In the genomic region with DNA sequence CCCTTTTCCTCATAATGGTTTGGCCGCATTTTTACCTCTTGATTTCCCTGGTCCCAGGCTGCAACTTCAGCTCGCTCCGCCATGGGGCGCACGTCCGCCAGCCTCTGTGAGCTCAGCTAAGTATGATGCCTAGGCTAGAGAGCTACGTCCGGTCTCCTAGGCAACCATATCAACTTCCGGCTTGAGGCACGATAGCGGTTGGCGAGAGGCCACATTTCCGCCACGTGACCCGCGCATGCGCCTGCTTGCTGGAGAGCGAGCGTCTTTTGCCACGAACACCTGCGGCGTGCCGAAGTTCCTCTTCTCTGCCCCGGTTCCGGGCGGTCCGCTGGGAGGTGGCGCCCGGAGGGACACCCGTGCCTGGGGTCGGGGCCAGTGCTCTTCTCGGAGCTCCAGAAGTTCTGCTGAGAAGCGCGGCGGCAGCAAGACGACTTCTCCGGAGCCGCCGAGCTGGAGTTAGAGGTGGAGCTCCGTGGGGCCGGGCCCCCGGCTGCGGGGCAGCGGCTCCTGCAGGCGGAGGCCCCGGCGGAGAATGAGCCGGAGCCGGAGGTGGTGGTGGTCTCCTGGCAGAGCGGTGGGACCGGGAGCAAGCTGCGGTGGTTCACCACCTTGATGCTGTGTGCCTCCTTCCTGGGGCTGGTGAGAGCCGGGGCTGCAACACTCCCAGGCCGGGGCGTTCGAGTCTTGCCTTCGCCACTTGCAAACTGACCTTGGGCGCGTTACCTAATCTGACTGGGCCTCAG, we compare ENCODE assay signal across 1 cellular context.
TF ChIP-seq lines count a peak whose summit lies in the region.

No MANE protein-coding gene starts in this region.

TF ChIP-seq in HEK293, 187 proteins besides CTCF, POLR2A, EP300 and RAD21 (continued from another document and continues in another):
- TF ChIP-seq, protein P1, sequence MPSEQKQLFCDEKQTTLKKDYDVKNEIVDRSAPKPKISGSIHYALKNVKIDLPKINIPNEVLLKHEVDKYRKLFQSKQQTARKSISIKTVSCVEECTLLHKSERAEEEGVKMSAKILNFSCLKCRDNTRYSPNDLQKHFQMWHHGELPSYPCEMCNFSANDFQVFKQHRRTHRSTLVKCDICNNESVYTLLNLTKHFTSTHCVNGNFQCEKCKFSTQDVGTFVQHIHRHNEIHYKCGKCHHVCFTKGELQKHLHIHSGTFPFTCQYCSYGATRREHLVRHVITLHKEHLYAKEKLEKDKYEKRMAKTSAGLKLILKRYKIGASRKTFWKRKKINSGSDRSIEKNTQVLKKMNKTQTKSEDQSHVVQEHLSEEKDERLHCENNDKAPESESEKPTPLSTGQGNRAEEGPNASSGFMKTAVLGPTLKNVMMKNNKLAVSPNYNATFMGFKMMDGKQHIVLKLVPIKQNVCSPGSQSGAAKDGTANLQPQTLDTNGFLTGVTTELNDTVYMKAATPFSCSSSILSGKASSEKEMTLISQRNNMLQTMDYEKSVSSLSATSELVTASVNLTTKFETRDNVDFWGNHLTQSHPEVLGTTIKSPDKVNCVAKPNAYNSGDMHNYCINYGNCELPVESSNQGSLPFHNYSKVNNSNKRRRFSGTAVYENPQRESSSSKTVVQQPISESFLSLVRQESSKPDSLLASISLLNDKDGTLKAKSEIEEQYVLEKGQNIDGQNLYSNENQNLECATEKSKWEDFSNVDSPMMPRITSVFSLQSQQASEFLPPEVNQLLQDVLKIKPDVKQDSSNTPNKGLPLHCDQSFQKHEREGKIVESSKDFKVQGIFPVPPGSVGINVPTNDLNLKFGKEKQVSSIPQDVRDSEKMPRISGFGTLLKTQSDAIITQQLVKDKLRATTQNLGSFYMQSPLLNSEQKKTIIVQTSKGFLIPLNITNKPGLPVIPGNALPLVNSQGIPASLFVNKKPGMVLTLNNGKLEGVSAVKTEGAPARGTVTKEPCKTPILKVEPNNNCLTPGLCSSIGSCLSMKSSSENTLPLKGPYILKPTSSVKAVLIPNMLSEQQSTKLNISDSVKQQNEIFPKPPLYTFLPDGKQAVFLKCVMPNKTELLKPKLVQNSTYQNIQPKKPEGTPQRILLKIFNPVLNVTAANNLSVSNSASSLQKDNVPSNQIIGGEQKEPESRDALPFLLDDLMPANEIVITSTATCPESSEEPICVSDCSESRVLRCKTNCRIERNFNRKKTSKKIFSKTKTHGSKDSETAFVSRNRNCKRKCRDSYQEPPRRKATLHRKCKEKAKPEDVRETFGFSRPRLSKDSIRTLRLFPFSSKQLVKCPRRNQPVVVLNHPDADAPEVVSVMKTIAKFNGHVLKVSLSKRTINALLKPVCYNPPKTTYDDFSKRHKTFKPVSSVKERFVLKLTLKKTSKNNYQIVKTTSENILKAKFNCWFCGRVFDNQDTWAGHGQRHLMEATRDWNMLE (tag by site-specific recombination; conservative IDR thresholded peaks at IDR 0.05; ENCODE audit: low read depth): peak; percentile 70
- TF ChIP-seq ZNF768 (tag by site-specific recombination; IDR thresholded peaks at IDR 0.05): no peak
- no peak for TF ChIP-seq ZNF366 (tag by site-specific recombination; conservative IDR thresholded peaks at IDR 0.05)
- TF ChIP-seq ZNF10 (tag by site-specific recombination; IDR thresholded peaks at IDR 0.05): no peak
- TF ChIP-seq, protein P2, sequence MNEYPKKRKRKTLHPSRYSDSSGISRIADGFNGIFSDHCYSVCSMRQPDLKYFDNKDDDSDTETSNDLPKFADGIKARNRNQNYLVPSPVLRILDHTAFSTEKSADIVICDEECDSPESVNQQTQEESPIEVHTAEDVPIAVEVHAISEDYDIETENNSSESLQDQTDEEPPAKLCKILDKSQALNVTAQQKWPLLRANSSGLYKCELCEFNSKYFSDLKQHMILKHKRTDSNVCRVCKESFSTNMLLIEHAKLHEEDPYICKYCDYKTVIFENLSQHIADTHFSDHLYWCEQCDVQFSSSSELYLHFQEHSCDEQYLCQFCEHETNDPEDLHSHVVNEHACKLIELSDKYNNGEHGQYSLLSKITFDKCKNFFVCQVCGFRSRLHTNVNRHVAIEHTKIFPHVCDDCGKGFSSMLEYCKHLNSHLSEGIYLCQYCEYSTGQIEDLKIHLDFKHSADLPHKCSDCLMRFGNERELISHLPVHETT (tag by site-specific recombination; IDR thresholded peaks at IDR 0.05): no peak
- TF ChIP-seq, protein P3, sequence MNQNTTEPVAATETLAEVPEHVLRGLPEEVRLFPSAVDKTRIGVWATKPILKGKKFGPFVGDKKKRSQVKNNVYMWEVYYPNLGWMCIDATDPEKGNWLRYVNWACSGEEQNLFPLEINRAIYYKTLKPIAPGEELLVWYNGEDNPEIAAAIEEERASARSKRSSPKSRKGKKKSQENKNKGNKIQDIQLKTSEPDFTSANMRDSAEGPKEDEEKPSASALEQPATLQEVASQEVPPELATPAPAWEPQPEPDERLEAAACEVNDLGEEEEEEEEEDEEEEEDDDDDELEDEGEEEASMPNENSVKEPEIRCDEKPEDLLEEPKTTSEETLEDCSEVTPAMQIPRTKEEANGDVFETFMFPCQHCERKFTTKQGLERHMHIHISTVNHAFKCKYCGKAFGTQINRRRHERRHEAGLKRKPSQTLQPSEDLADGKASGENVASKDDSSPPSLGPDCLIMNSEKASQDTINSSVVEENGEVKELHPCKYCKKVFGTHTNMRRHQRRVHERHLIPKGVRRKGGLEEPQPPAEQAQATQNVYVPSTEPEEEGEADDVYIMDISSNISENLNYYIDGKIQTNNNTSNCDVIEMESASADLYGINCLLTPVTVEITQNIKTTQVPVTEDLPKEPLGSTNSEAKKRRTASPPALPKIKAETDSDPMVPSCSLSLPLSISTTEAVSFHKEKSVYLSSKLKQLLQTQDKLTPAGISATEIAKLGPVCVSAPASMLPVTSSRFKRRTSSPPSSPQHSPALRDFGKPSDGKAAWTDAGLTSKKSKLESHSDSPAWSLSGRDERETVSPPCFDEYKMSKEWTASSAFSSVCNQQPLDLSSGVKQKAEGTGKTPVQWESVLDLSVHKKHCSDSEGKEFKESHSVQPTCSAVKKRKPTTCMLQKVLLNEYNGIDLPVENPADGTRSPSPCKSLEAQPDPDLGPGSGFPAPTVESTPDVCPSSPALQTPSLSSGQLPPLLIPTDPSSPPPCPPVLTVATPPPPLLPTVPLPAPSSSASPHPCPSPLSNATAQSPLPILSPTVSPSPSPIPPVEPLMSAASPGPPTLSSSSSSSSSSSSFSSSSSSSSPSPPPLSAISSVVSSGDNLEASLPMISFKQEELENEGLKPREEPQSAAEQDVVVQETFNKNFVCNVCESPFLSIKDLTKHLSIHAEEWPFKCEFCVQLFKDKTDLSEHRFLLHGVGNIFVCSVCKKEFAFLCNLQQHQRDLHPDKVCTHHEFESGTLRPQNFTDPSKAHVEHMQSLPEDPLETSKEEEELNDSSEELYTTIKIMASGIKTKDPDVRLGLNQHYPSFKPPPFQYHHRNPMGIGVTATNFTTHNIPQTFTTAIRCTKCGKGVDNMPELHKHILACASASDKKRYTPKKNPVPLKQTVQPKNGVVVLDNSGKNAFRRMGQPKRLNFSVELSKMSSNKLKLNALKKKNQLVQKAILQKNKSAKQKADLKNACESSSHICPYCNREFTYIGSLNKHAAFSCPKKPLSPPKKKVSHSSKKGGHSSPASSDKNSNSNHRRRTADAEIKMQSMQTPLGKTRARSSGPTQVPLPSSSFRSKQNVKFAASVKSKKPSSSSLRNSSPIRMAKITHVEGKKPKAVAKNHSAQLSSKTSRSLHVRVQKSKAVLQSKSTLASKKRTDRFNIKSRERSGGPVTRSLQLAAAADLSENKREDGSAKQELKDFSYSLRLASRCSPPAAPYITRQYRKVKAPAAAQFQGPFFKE (tag by site-specific recombination; IDR thresholded peaks at IDR 0.05; ENCODE audit: borderline replicate concordance): no peak
- TF ChIP-seq ZBTB8A (tag by site-specific recombination; IDR thresholded peaks at IDR 0.05): peak; percentile 67
- TF ChIP-seq, protein P4, sequence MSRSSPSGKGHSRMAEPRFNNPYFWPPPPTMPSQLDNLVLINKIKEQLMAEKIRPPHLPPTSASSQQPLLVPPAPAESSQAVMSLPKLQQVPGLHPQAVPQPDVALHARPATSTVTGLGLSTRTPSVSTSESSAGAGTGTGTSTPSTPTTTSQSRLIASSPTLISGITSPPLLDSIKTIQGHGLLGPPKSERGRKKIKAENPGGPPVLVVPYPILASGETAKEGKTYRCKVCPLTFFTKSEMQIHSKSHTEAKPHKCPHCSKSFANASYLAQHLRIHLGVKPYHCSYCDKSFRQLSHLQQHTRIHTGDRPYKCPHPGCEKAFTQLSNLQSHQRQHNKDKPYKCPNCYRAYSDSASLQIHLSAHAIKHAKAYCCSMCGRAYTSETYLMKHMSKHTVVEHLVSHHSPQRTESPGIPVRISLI (tag by site-specific recombination; IDR thresholded peaks at IDR 0.05): no peak
- no peak for TF ChIP-seq ZNF664 (tag by site-specific recombination; IDR thresholded peaks at IDR 0.05)
- TF ChIP-seq, protein P5, sequence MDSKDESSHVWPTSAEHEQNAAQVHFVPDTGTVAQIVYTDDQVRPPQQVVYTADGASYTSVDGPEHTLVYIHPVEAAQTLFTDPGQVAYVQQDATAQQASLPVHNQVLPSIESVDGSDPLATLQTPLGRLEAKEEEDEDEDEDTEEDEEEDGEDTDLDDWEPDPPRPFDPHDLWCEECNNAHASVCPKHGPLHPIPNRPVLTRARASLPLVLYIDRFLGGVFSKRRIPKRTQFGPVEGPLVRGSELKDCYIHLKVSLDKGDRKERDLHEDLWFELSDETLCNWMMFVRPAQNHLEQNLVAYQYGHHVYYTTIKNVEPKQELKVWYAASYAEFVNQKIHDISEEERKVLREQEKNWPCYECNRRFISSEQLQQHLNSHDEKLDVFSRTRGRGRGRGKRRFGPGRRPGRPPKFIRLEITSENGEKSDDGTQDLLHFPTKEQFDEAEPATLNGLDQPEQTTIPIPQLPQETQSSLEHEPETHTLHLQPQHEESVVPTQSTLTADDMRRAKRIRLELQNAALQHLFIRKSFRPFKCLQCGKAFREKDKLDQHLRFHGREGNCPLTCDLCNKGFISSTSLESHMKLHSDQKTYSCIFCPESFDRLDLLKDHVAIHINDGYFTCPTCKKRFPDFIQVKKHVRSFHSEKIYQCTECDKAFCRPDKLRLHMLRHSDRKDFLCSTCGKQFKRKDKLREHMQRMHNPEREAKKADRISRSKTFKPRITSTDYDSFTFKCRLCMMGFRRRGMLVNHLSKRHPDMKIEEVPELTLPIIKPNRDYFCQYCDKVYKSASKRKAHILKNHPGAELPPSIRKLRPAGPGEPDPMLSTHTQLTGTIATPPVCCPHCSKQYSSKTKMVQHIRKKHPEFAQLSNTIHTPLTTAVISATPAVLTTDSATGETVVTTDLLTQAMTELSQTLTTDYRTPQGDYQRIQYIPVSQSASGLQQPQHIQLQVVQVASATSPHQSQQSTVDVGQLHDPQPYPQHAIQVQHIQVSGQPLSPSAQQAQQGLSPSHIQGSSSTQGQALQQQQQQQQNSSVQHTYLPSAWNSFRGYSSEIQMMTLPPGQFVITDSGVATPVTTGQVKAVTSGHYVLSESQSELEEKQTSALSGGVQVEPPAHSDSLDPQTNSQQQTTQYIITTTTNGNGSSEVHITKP (tag by site-specific recombination; IDR thresholded peaks at IDR 0.05): no peak; the same call in none of the 2 replicates
- no peak for TF ChIP-seq HOXA7 (CRISPR knock-in tag; IDR thresholded peaks at IDR 0.05; ENCODE audit: borderline replicate concordance)
- TF ChIP-seq ZNF624 (tag by site-specific recombination; IDR thresholded peaks at IDR 0.05): no peak
- TF ChIP-seq, protein P6, sequence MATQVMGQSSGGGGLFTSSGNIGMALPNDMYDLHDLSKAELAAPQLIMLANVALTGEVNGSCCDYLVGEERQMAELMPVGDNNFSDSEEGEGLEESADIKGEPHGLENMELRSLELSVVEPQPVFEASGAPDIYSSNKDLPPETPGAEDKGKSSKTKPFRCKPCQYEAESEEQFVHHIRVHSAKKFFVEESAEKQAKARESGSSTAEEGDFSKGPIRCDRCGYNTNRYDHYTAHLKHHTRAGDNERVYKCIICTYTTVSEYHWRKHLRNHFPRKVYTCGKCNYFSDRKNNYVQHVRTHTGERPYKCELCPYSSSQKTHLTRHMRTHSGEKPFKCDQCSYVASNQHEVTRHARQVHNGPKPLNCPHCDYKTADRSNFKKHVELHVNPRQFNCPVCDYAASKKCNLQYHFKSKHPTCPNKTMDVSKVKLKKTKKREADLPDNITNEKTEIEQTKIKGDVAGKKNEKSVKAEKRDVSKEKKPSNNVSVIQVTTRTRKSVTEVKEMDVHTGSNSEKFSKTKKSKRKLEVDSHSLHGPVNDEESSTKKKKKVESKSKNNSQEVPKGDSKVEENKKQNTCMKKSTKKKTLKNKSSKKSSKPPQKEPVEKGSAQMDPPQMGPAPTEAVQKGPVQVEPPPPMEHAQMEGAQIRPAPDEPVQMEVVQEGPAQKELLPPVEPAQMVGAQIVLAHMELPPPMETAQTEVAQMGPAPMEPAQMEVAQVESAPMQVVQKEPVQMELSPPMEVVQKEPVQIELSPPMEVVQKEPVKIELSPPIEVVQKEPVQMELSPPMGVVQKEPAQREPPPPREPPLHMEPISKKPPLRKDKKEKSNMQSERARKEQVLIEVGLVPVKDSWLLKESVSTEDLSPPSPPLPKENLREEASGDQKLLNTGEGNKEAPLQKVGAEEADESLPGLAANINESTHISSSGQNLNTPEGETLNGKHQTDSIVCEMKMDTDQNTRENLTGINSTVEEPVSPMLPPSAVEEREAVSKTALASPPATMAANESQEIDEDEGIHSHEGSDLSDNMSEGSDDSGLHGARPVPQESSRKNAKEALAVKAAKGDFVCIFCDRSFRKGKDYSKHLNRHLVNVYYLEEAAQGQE (tag by site-specific recombination; IDR thresholded peaks at IDR 0.05): no peak
- TF ChIP-seq ZNF302 (tag by site-specific recombination; IDR thresholded peaks at IDR 0.05; ENCODE audit: low read depth): no peak
- no peak for TF ChIP-seq ZNF658 (tag by site-specific recombination; IDR thresholded peaks at IDR 0.05)
- no peak for TF ChIP-seq ZNF426 (tag by site-specific recombination; IDR thresholded peaks at IDR 0.05)
- peak; percentile 85 for TF ChIP-seq ZNF629 (tag by site-specific recombination; IDR thresholded peaks at IDR 0.05)
- no peak for TF ChIP-seq ZNF184 (tag by site-specific recombination; IDR thresholded peaks at IDR 0.05)
- TF ChIP-seq KLF8 (tag by site-specific recombination; IDR thresholded peaks at IDR 0.05): peak; percentile 16; the same call in 1 of the 2 replicates
- TF ChIP-seq ZBTB20 (tag by site-specific recombination; IDR thresholded peaks at IDR 0.05): peak; percentile 38; the same call in 1 of the 2 replicates
- TF ChIP-seq OSR2 (tag by site-specific recombination; IDR thresholded peaks at IDR 0.05): no peak
- TF ChIP-seq, protein P7, sequence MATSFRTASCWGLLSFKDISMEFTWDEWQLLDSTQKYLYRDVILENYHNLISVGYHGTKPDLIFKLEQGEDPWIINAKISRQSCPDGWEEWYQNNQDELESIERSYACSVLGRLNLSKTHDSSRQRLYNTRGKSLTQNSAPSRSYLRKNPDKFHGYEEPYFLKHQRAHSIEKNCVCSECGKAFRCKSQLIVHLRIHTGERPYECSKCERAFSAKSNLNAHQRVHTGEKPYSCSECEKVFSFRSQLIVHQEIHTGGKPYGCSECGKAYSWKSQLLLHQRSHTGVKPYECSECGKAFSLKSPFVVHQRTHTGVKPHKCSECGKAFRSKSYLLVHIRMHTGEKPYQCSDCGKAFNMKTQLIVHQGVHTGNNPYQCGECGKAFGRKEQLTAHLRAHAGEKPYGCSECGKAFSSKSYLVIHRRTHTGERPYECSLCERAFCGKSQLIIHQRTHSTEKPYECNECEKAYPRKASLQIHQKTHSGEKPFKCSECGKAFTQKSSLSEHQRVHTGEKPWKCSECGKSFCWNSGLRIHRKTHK (tag by site-specific recombination; IDR thresholded peaks at IDR 0.05): no peak
